Comparison of ENCODE assay signal across 8 cellular contexts in the genomic region with DNA sequence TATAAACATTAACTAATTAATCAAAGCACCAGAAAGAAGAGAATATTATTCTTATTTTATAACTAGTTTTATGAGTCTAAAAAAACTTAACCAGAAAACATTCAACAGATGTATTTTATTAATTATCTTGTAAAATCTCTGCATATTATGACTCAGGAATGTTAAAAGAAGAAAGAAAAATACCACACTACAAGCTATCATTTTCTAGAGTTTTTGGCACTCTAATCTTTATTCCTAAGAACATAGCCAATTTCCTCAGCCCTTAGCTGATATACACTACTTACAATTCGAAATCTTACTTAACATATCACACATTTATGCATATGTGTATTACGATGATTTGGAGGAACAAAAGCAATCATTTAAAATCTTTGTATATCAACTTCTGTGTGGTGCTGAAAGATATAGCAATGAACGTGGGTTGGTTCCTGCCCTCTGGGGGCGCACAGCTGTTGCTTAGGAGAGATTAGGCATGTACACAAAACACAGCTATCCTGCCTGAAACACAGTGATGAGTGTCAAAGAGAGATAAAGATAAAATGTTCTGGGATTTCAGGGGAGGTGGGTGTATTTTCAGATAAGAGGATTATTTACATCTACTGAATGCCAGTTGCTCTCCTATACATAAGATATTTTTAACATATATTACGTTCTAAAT.
DNase-seq lines count a peak whose midpoint lies in the region; ATAC-seq and TF ChIP-seq lines count a peak whose summit lies in the region.

No MANE protein-coding gene starts in this region.

- H3K27me3 ChIP-seq in sigmoid colon, result no peaks in the 10 kb centered on the region

- ATAC-seq in GM18511 (IDR thresholded peaks at IDR 0.05; ENCODE audit: unreplicated experiment) (no peak), HG03025 (IDR thresholded peaks at IDR 0.05; ENCODE audit: low FRiP score, unreplicated experiment) (no peak)

- H3K27me3 Mint-ChIP-seq in activated CD4-positive, alpha-beta T cell treated with anti-CD3 and anti-CD28 coated beads, Interleukin-2, amount 10 ng/mL, durations not matched to agents 24 days and 14 days, result no peaks in the 10 kb centered on the region

- TF ChIP-seq CTCF in fibroblast of the aortic adventitia (IDR thresholded peaks at IDR 0.05; ENCODE audit: insufficient read depth, low read length) (peak; percentile 31), sigmoid colon (IDR thresholded peaks at IDR 0.05) (no peak)

- H3K9me3 Mint-ChIP-seq in activated CD4-positive, alpha-beta T cell treated with anti-CD3 and anti-CD28 coated beads, Interleukin-2, amount 10 ng/mL, durations not matched to agents 24 days and 14 days, result no peaks in the 10 kb centered on the region

- no peak for TF ChIP-seq POLR2A in sigmoid colon (IDR thresholded peaks at IDR 0.05)

- H3K27ac ChIP-seq in sigmoid colon, result peak overlapping the region; percentile 4 to 33 (median 8)

- no peak for TF ChIP-seq EP300 in sigmoid colon (IDR thresholded peaks at IDR 0.05)

- DNase-seq in ELR (ENCODE audit: low read depth), result peak; percentile 22
- DNase-seq in activated CD4-positive, alpha-beta T cell treated with anti-CD3 and anti-CD28 coated beads, Interleukin-2, amount 10 ng/mL, durations not matched to agents 24 days and 14 days, result peak; percentile 66
- peak; percentile 79 for DNase-seq in fibroblast of the aortic adventitia (ENCODE audit: low read depth)
- no peak for DNase-seq in sigmoid colon
- no peak for DNase-seq in cerebellar cortex (ENCODE audit: low spot score)
- DNase-seq in NCI-H1694 (lab: John Stamatoyannopoulos, UW), result no peak

- intact Hi-C loops in activated CD4-positive, alpha-beta T cell treated with anti-CD3 and anti-CD28 coated beads, Interleukin-2, amount 10 ng/mL, durations not matched to agents 24 days and 14 days (cut with micrococcal nuclease), result loop anchor here (2.0 kb wide), 1 partner anchor 62 kb away; no protein-coding TSS in a partner anchor
- intact Hi-C loops in sigmoid colon (cut with DNase I), result no loop called here

- H3K36me3 Mint-ChIP-seq in activated CD4-positive, alpha-beta T cell treated with anti-CD3 and anti-CD28 coated beads, Interleukin-2, amount 10 ng/mL, durations not matched to agents 24 days and 14 days (ENCODE audit: low read depth), result peaks cover 34% of the 10 kb centered on the region

- peak overlapping the region; percentile 72 for H3K4me3 Mint-ChIP-seq in activated CD4-positive, alpha-beta T cell treated with anti-CD3 and anti-CD28 coated beads, Interleukin-2, amount 10 ng/mL, durations not matched to agents 24 days and 14 days

- H3K4me1 ChIP-seq in sigmoid colon, result peaks cover 0 to 8% (median 0%) of the 10 kb centered on the region in 4 donors

- H3K4me3 ChIP-seq in fibroblast of the aortic adventitia (ENCODE audit: low read depth, low read length) (no peak overlapping the region), sigmoid colon (no peak overlapping the region)

- H3K4me1 Mint-ChIP-seq in activated CD4-positive, alpha-beta T cell treated with anti-CD3 and anti-CD28 coated beads, Interleukin-2, amount 10 ng/mL, durations not matched to agents 24 days and 14 days, result peaks cover 25% of the 10 kb centered on the region

- no peaks in the 10 kb centered on the region for H3K9me3 ChIP-seq in sigmoid colon

- 62 to 68% methylated on average over 5 of the region's 5 CpGs for WGBS in sigmoid colon, 2 donors

- peak overlapping the region; percentile 75 for H3K27ac Mint-ChIP-seq in activated CD4-positive, alpha-beta T cell treated with anti-CD3 and anti-CD28 coated beads, Interleukin-2, amount 10 ng/mL, durations not matched to agents 24 days and 14 days

- peaks cover 11 to 96% (median 39%) of the 10 kb centered on the region in 4 donors for H3K36me3 ChIP-seq in sigmoid colon

Comparison
In these comparisons a context has a peak if more than half of its experiments do, and no peak if none do; other contexts are left out.
1. DNase-seq: peak in ELR (single experiment), activated CD4-positive, alpha-beta T cell treated with anti-CD3 and anti-CD28 coated beads, Interleukin-2, amount 10 ng/mL, durations not matched to agents 24 days and 14 days (single experiment) and fibroblast of the aortic adventitia (single experiment); none in sigmoid colon (single experiment), cerebellar cortex (single experiment) and NCI-H1694 (single experiment).